8 cellular contexts compared by ENCODE assay signal in genomic region chr2:197255550-197255949, GRCh38. TPM values are rescaled to one million over a fixed set of nuclear protein-coding genes. Genes with fewer than 3 reads are reported as not detected.
DNase-seq lines count a peak whose midpoint lies in the region; ATAC-seq and TF ChIP-seq lines count a peak whose summit lies in the region.

No MANE protein-coding gene starts in this region.

- H3K4me3 Mint-ChIP-seq in CD4-positive, alpha-beta T cell = peak overlapping the region; percentile 75
- peak overlapping the region; percentile 70 to 86 (median 79) for H3K4me3 Mint-ChIP-seq in naive thymus-derived CD8-positive, alpha-beta T cell

- CTCF ChIA-PET in CD4-positive, alpha-beta T cell (lab: Charles Lee) = interaction anchor here (0.7 to 1.5 kb wide), 8 partner anchors 8 to 64 kb away, joined by 3 to 6 read pairs (median 3); no protein-coding TSS in a partner anchor

- peaks cover 88% of the 10 kb centered on the region for H3K4me1 Mint-ChIP-seq in CD4-positive, alpha-beta T cell (ENCODE audit: low read depth)
- H3K4me1 Mint-ChIP-seq in naive thymus-derived CD8-positive, alpha-beta T cell = peaks cover 37 to 85% (median 78%) of the 10 kb centered on the region in 4 donors

- H3K9me3 Mint-ChIP-seq in CD4-positive, alpha-beta T cell = peaks cover 3% of the 10 kb centered on the region
- no peaks in the 10 kb centered on the region for H3K9me3 Mint-ChIP-seq in naive thymus-derived CD8-positive, alpha-beta T cell

- H3K27me3 ChIP-seq in CD4-positive, alpha-beta T cell (ENCODE audit: control insufficient read depth, insufficient read depth, low read length) = no peaks in the 10 kb centered on the region

- H3K27me3 Mint-ChIP-seq in CD4-positive, alpha-beta T cell = no peaks in the 10 kb centered on the region
- H3K27me3 Mint-ChIP-seq in naive thymus-derived CD8-positive, alpha-beta T cell = no peaks in the 10 kb centered on the region

- H3K36me3 ChIP-seq in KOPT-K1 (ENCODE audit: insufficient read depth, low read length) = no peaks in the 10 kb centered on the region

- intact Hi-C loops in CD4-positive, alpha-beta T cell (cut with DNase I, micrococcal nuclease) = loop anchor here (1.0 to 5.0 kb wide), 4 partner anchors 15 to 56 kb away; no protein-coding TSS in a partner anchor

- H3K27ac ChIP-seq in CD4-positive, alpha-beta T cell (ENCODE audit: low read depth, low read length) = peak overlapping the region; percentile 85
- peak overlapping the region; percentile 83 for H3K27ac ChIP-seq in KOPT-K1 (ENCODE audit: low read depth, low read length, poor library complexity, severe bottlenecking)

- TF ChIP-seq CTCF in CD4-positive, alpha-beta T cell (IDR thresholded peaks at IDR 0.05) = no peak

- H3K36me3 Mint-ChIP-seq in CD4-positive, alpha-beta T cell (ENCODE audit: low read depth) = peaks cover 20% of the 10 kb centered on the region
- H3K36me3 Mint-ChIP-seq in naive thymus-derived CD8-positive, alpha-beta T cell = peaks cover 0 to 9% (median 9%) of the 10 kb centered on the region in 3 donors

- peak; percentile 36 to 73 (median 52) for DNase-seq in CD4-positive, alpha-beta T cell
- DNase-seq in activated CD4-positive, alpha-beta T cell treated with anti-CD3 and anti-CD28 coated beads, Interleukin-2, amount 50 U/mL, for 24 hours (ENCODE audit: low read depth in 1 of 2, low spot score in 1 of 2) = peak; percentile 20 to 47
- DNase-seq in ecto neural progenitor cell (ENCODE audit: low spot score) = peak; percentile 63
- DNase-seq in naive thymus-derived CD8-positive, alpha-beta T cell = peak; percentile 51 to 83 (median 68)
- DNase-seq in stimulated activated naive CD4-positive, alpha-beta T cell treated with Interleukin-2 at 50 U/mL for 16 hours (lab: John Stamatoyannopoulos, UW) = peak; percentile 60
- DNase-seq in COR-L47 (lab: John Stamatoyannopoulos, UW) = no peak

- H3K27ac Mint-ChIP-seq in CD4-positive, alpha-beta T cell = peak overlapping the region; percentile 94
- H3K27ac Mint-ChIP-seq in naive thymus-derived CD8-positive, alpha-beta T cell = peak overlapping the region; percentile 90 to 100 (median 96)

- ATAC-seq in CD4-positive, alpha-beta T cell (ENCODE audit: poor library complexity) = peak; percentile 82
- peak; percentile 93 for ATAC-seq in GM21367 (IDR thresholded peaks at IDR 0.05; ENCODE audit: unreplicated experiment)
- ATAC-seq in naive thymus-derived CD8-positive, alpha-beta T cell = peak; percentile 84 to 94

- POLR2A ChIA-PET in CD4-positive, alpha-beta T cell (lab: Charles Lee) = interaction anchor here (0.6 to 4.3 kb wide), 19 partner anchors 10 to 63 kb away, joined by 3 to 52 read pairs (median 7); partner anchors contain the start of gene ANKRD44
- POLR2A ChIA-PET in naive thymus-derived CD8-positive, alpha-beta T cell (lab: Charles Lee) = interaction anchor here (0.8 to 6.0 kb wide), 18 partner anchors 9 to 57 kb away, joined by 3 to 59 read pairs (median 6); partner anchors contain the start of gene ANKRD44

- H3K9me3 ChIP-seq in CD4-positive, alpha-beta T cell (ENCODE audit: control insufficient read depth, low read length) = no peaks in the 10 kb centered on the region
- no peaks in the 10 kb centered on the region for H3K9me3 ChIP-seq in KOPT-K1 (ENCODE audit: insufficient read depth, low read length, poor library complexity, severe bottlenecking)

RNA-seq across cellular contexts. Expression of gene ANKRD44, which starts 55.0 kb away (rescaled TPM):
- 100 to 1,000 TPM; 170 to 186 TPM for total RNA-seq in CD4-positive, alpha-beta T cell
- 100 to 1,000 TPM; 269 to 279 TPM for total RNA-seq in naive thymus-derived CD8-positive, alpha-beta T cell
- polyA plus RNA-seq in naive thymus-derived CD8-positive, alpha-beta T cell = 10 to 100 TPM; 85.8 to 96.1 (median 94.2) TPM
